In the genomic region with DNA sequence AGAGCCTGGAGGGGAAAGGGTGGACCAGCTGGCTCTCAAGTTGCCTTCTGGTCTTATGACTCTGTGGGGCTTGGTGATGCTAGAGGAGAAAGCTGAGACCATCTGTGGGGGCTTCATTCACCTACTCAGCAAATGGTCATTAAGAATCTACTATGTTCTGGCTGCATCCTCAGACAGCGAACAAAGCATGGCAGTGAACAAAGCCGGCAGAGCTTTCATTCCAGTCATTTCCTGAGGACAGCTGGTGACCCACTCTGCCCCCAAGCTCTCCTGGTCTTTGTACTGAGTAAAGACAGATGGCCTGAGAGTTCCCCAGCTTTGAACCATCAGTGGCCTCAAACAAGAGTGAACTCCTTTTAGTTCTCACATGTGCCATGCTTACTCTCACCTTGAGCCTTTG, we compare ENCODE assay signal across 21 cellular contexts. TPM values are rescaled to one million over a fixed set of nuclear protein-coding genes. Genes with fewer than 3 reads are reported as not detected.
DNase-seq lines count a peak whose midpoint lies in the region; TF ChIP-seq lines count a peak whose summit lies in the region.
"Had no signal": no experiment of that assay in that cellular context is flagged by ENCODE, and none has a peak within 500 bp of the region (broad histone marks: within the 10 kb centered on the region; RNA-seq: fewer than 3 reads in every experiment).

No MANE protein-coding gene starts in this region.

- H3K27me3 Mint-ChIP-seq in nephron (ENCODE audit: low read depth) (no peaks in the 10 kb centered on the region), Calu3 (ENCODE audit: unreplicated experiment) (peaks cover 55% of the 10 kb centered on the region), chondrocyte (ENCODE audit: low read depth) (no peaks in the 10 kb centered on the region)

- DNase-seq in DMS 273 (lab: John Stamatoyannopoulos, UW; ENCODE audit: unreplicated experiment), result peak; percentile 74
- DNase-seq in DMS 273 treated with DMSO at 0.1 percent for 48 hours (lab: John Stamatoyannopoulos, UW), result peak; percentile 30
- DNase-seq in WERI-Rb-1, result peak; percentile 85
- no peak for DNase-seq in Calu3
- DNase-seq in erythroblast (lab: John Stamatoyannopoulos, UW), result no peak
- DNase-seq in chondrocyte (ENCODE audit: low spot score), result no peak
- DNase-seq: CD4-positive, alpha-beta T cell; COR-L47; DMS153; GF-D8; KG1; NCI-H1092 treated with DMSO at 0.1 percent for 48 hours; NCI-H1436 treated with DMSO at 0.1 percent for 48 hours; NCI-H2029 treated with DMSO at 0.1 percent for 48 hours; NCI-H345; NCI-H526 treated with DMSO at 0.1 percent for 48 hours; PC-3; SIG-M5; SK-N-SH had no signal

- CTCF ChIA-PET in Calu3 (lab: Charles Lee), result no interaction called here

- no TSS peak for BruUV-seq in Calu3 (replicated peaks; lab: Mats Ljungman, UMichigan)

- H3K36me3 ChIP-seq in WERI-Rb-1, result no peaks in the 10 kb centered on the region
- H3K36me3 ChIP-seq: BLaER1 had no signal

- no peaks in the 10 kb centered on the region for H3K9me3 Mint-ChIP-seq in nephron
- H3K9me3 Mint-ChIP-seq in Calu3 (ENCODE audit: low read depth, unreplicated experiment), result no peaks in the 10 kb centered on the region
- H3K9me3 Mint-ChIP-seq in chondrocyte (ENCODE audit: low read depth), result no peaks in the 10 kb centered on the region
- H3K9me3 Mint-ChIP-seq: CD4-positive, alpha-beta T cell had no signal

- TF ChIP-seq CTCF in WERI-Rb-1 (IDR thresholded peaks at IDR 0.05; ENCODE audit: low read depth, low read length) (no peak), nephron (IDR thresholded peaks at IDR 0.05; ENCODE audit: unreplicated experiment in 3 of 3) (no peak), Calu3 (IDR thresholded peaks at IDR 0.05; ENCODE audit: unreplicated experiment) (no peak), chondrocyte (IDR thresholded peaks at IDR 0.05) (no peak)

- no peaks in the 10 kb centered on the region for H3K27me3 ChIP-seq in WERI-Rb-1 (ENCODE audit: insufficient read depth, low read depth, severe bottlenecking)
- H3K27me3 ChIP-seq: BLaER1 had no signal

- peak overlapping the region; percentile 22 to 78 (median 34) for H3K27ac Mint-ChIP-seq in nephron
- H3K27ac Mint-ChIP-seq in Calu3 (ENCODE audit: unreplicated experiment), result no peak overlapping the region
- no peak overlapping the region for H3K27ac Mint-ChIP-seq in chondrocyte (ENCODE audit: unreplicated experiment)
- H3K27ac Mint-ChIP-seq: CD4-positive, alpha-beta T cell had no signal

- no peak for TF ChIP-seq POLR2A in erythroblast (IDR thresholded peaks at IDR 0.05; ENCODE audit: low read length)

- peaks cover 39% of the 10 kb centered on the region for H3K4me1 Mint-ChIP-seq in nephron
- no peaks in the 10 kb centered on the region for H3K4me1 Mint-ChIP-seq in Calu3 (ENCODE audit: low read depth, unreplicated experiment)
- peaks cover 38% of the 10 kb centered on the region for H3K4me1 Mint-ChIP-seq in chondrocyte (ENCODE audit: low read depth)

- H3K36me3 Mint-ChIP-seq in nephron (ENCODE audit: low read depth), result no peaks in the 10 kb centered on the region
- no peaks in the 10 kb centered on the region for H3K36me3 Mint-ChIP-seq in Calu3 (ENCODE audit: insufficient read depth, unreplicated experiment)
- no peaks in the 10 kb centered on the region for H3K36me3 Mint-ChIP-seq in chondrocyte (ENCODE audit: low read depth)

- H3K9me3 ChIP-seq in WERI-Rb-1 (ENCODE audit: severe bottlenecking), result no peaks in the 10 kb centered on the region
- H3K9me3 ChIP-seq: BLaER1, SK-N-SH had no signal

- no peak overlapping the region for H3K4me3 ChIP-seq in WERI-Rb-1 (ENCODE audit: low read depth, low read length)
- H3K4me3 ChIP-seq: BLaER1 had no signal

- peak overlapping the region; percentile 41 for H3K27ac ChIP-seq in WERI-Rb-1
- H3K27ac ChIP-seq: BLaER1 had no signal

- H3K4me3 Mint-ChIP-seq in nephron (no peak overlapping the region), Calu3 (ENCODE audit: low read depth, unreplicated experiment) (no peak overlapping the region), chondrocyte (ENCODE audit: unreplicated experiment) (no peak overlapping the region)
- H3K4me3 Mint-ChIP-seq: CD4-positive, alpha-beta T cell had no signal

- intact Hi-C loops in Calu3 (cut with micrococcal nuclease; ENCODE audit: unreplicated experiment), result no loop called here

RNA-seq across cellular contexts. Expression of a gene that starts 48.0 kb away (rescaled TPM):
- not detected in 2 replicates for total RNA-seq in Calu3 (2022)
- total RNA-seq in chondrocyte, result 2.9 to 7.9 TPM (median 6.9 TPM) in 3 replicates
- total RNA-seq: CD4-positive, alpha-beta T cell had no signal

Comparison
In these comparisons a context has a peak if more than half of its experiments do, and no peak if none do; other contexts are left out.
1. DNase-seq: peak in DMS 273 (single experiment), DMS 273 treated with DMSO at 0.1 percent for 48 hours (single experiment) and WERI-Rb-1 (single experiment); none in Calu3 (single experiment), erythroblast (0 of 2) and chondrocyte (single experiment).
2. H3K27ac Mint-ChIP-seq: peak in nephron (3 of 3); none in Calu3 (single experiment) and chondrocyte (single experiment).